Comparison of ENCODE assay signal across 9 cellular contexts in genomic region chr7:2644514-2645273, GRCh38. TPM values are rescaled to one million over a fixed set of nuclear protein-coding genes. Genes with fewer than 3 reads are reported as not detected.
DNase-seq lines count a peak whose midpoint lies in the region; ATAC-seq, FAIRE-seq and TF ChIP-seq lines count a peak whose summit lies in the region.
"Had no signal": no experiment of that assay in that cellular context is flagged by ENCODE, and none has a peak within 500 bp of the region (broad histone marks: within the 10 kb centered on the region; RNA-seq: fewer than 3 reads in every experiment).

No MANE protein-coding gene starts in this region.

- no peak for TF ChIP-seq CTCF in K562 (IDR thresholded peaks at IDR 0.05 in 2 of 3, conservative IDR thresholded peaks at IDR 0.05 in 1 of 3; ENCODE audit: insufficient read depth in 2 of 3, low read depth in 1 of 3, low read length in 3 of 3)

- H3K9me3 Mint-ChIP-seq in activated T-cell treated with anti-CD3 and anti-CD28 coated beads, Interleukin-2, amount 50 U/mL, for 4 hours: no peaks in the 10 kb centered on the region
- H3K9me3 Mint-ChIP-seq in stimulated activated naive CD8-positive, alpha-beta T cell treated with anti-CD3 and anti-CD28 coated beads, Interleukin-15, Interleukin-2, amounts not matched to agents 100 ng/mL and 50 ng/mL, for 24 hours: no peaks in the 10 kb centered on the region

- peak overlapping the region; percentile 76 for H3K27ac Mint-ChIP-seq in stimulated activated naive CD8-positive, alpha-beta T cell treated with anti-CD3 and anti-CD28 coated beads, Interleukin-15, Interleukin-2, amounts not matched to agents 100 ng/mL and 50 ng/mL, for 24 hours

- POLR2A ChIA-PET in K562 (lab: Yijun Ruan, JAX): interaction anchor here (0.6 to 1.2 kb wide), 4 partner anchors 9 to 502 kb away, joined by 3 to 5 read pairs (median 3); no protein-coding TSS in a partner anchor

- in situ Hi-C loops in K562 (cut with MboI): no loop called here

- no peaks in the 10 kb centered on the region for H3K27me3 Mint-ChIP-seq in activated T-cell treated with anti-CD3 and anti-CD28 coated beads, Interleukin-2, amount 50 U/mL, for 4 hours (ENCODE audit: low read depth)
- H3K27me3 Mint-ChIP-seq in stimulated activated naive CD8-positive, alpha-beta T cell treated with anti-CD3 and anti-CD28 coated beads, Interleukin-15, Interleukin-2, amounts not matched to agents 100 ng/mL and 50 ng/mL, for 24 hours: no peaks in the 10 kb centered on the region

- no TSS peak for BruUV-seq in K562 (replicated peaks; lab: Mats Ljungman, UMichigan)

- H3K4me1 ChIP-seq in K562 (replicated peaks in 1 of 2; ENCODE audit: control insufficient read depth in 2 of 2, insufficient read depth in 2 of 2, low read length in 2 of 2): peaks cover 6 to 86% of the 10 kb centered on the region in 2 experiments; a peak in 2 of 5 replicates

- H3K79me2 ChIP-seq in K562 (ENCODE audit: control insufficient read depth, insufficient read depth, low read length): no peaks in the 10 kb centered on the region

- H3K9me1 ChIP-seq in K562 (ENCODE audit: control insufficient read depth, insufficient read depth, low read length): no peaks in the 10 kb centered on the region

- CTCF ChIA-PET in K562 (lab: Yijun Ruan, JAX; ENCODE audit: low intra/inter-chr PET ratio): no interaction called here

- 57% methylated on average over 12 of the region's 19 CpGs for WGBS in K562 (ENCODE audit: insufficient coverage, low coverage, missing lambda C conversion rate)

- H3K4me3 Mint-ChIP-seq in activated T-cell treated with anti-CD3 and anti-CD28 coated beads, Interleukin-2, amount 50 U/mL, for 4 hours: peak overlapping the region; percentile 70
- peak overlapping the region; percentile 72 for H3K4me3 Mint-ChIP-seq in stimulated activated naive CD8-positive, alpha-beta T cell treated with anti-CD3 and anti-CD28 coated beads, Interleukin-15, Interleukin-2, amounts not matched to agents 100 ng/mL and 50 ng/mL, for 24 hours

- no peaks in the 10 kb centered on the region for H3K36me3 ChIP-seq in K562 (ENCODE audit: control insufficient read depth, insufficient read depth, low read length)

- ATAC-seq in activated T-cell treated with anti-CD3 and anti-CD28 coated beads, Interleukin-2, amount 50 U/mL, for 4 hours: peak; percentile 56 to 63
- ATAC-seq in HG03108 (IDR thresholded peaks at IDR 0.05; ENCODE audit: unreplicated experiment) (peak; percentile 32), K562 (peak; percentile 8; the same call in 1 of the 3 replicates), HG03469 (IDR thresholded peaks at IDR 0.05; ENCODE audit: unreplicated experiment) (no peak)

- H3K36me3 Mint-ChIP-seq in activated T-cell treated with anti-CD3 and anti-CD28 coated beads, Interleukin-2, amount 50 U/mL, for 4 hours (ENCODE audit: insufficient read depth): no peaks in the 10 kb centered on the region
- no peaks in the 10 kb centered on the region for H3K36me3 Mint-ChIP-seq in stimulated activated naive CD8-positive, alpha-beta T cell treated with anti-CD3 and anti-CD28 coated beads, Interleukin-15, Interleukin-2, amounts not matched to agents 100 ng/mL and 50 ng/mL, for 24 hours (ENCODE audit: low read depth)

- intact Hi-C loops in K562 (cut with micrococcal nuclease): no loop called here

- no peaks in the 10 kb centered on the region for H3K27me3 ChIP-seq in K562 (ENCODE audit: control insufficient read depth in 2 of 2, insufficient read depth in 2 of 2, low read length in 2 of 2)

- no peak for TF ChIP-seq POLR2A in K562 (conservative IDR thresholded peaks at IDR 0.05)

- H3K4me2 ChIP-seq in K562 (ENCODE audit: insufficient read depth, low read length): no peak overlapping the region

- no peak for FAIRE-seq in K562 (lab: Jason Lieb, UNC)

- H3K9ac ChIP-seq in K562 (ENCODE audit: insufficient read depth in 1 of 2, low read depth in 2 of 2, low read length in 2 of 2): peak overlapping the region in 1 of 2 experiments; percentile 37; a peak in 2 of 4 replicates

- H3K27ac ChIP-seq in K562 (ENCODE audit: extremely low read depth, low read depth, low read length): no peak overlapping the region

- TF ChIP-seq RAD21 in K562 (CRISPR knock-in tag; conservative IDR thresholded peaks at IDR 0.05 in 1 of 2, IDR thresholded peaks at IDR 0.05 in 1 of 2): no peak

- no peak overlapping the region for H3K4me3 ChIP-seq in K562

- TF ChIP-seq EP300 in K562 (IDR thresholded peaks at IDR 0.05; ENCODE audit: low read length): no peak

- DNase-seq in activated T-cell treated with anti-CD3 and anti-CD28 coated beads, Interleukin-2, amount 50 U/mL, for 4 hours: no peak
- DNase-seq in activated T-cell treated with anti-CD3 and anti-CD28 coated beads, Interleukin-2, amount 50 U/mL, for 1 hour: no peak
- no peak for DNase-seq in K562 (ENCODE audit: extremely low read depth in 1 of 4, low spot score in 3 of 4)
- no peak for DNase-seq in kidney glomerular epithelial cell (lab: John Stamatoyannopoulos, UW)
- no peak for DNase-seq in NCI-H510A treated with DMSO at 0.1 percent for 48 hours (lab: John Stamatoyannopoulos, UW)

- H4K20me1 ChIP-seq in K562 (replicated peaks; ENCODE audit: control insufficient read depth, insufficient read depth, low read length): 0 out of 2 replicates have a peak, but pooled peaks cover 5% of the 10 kb centered on the region

- H2AFZ ChIP-seq in K562 (ENCODE audit: low read depth, low read length): no peak overlapping the region

- H3K4me1 Mint-ChIP-seq in activated T-cell treated with anti-CD3 and anti-CD28 coated beads, Interleukin-2, amount 50 U/mL, for 4 hours (ENCODE audit: low read depth): peaks cover 15% of the 10 kb centered on the region
- H3K4me1 Mint-ChIP-seq in stimulated activated naive CD8-positive, alpha-beta T cell treated with anti-CD3 and anti-CD28 coated beads, Interleukin-15, Interleukin-2, amounts not matched to agents 100 ng/mL and 50 ng/mL, for 24 hours (ENCODE audit: low read depth): peaks cover 23% of the 10 kb centered on the region

- H3K9me3 ChIP-seq in K562 (replicated peaks; ENCODE audit: control insufficient read depth, insufficient read depth, low read depth, low read length): no peaks in the 10 kb centered on the region

TF ChIP-seq in K562, 482 proteins besides CTCF, POLR2A, EP300 and RAD21 (continues in another document):
- TF ChIP-seq ZNF311 (CRISPR knock-in tag; IDR thresholded peaks at IDR 0.05) (no peak), HMGN3 (IDR thresholded peaks at IDR 0.05; ENCODE audit: borderline replicate concordance, extremely low read depth, insufficient read length, low read depth, low read length) (no peak), TRIM28 (IDR thresholded peaks at IDR 0.05) (no peak), PHF21A (IDR thresholded peaks at IDR 0.05; ENCODE audit: borderline replicate concordance, low read depth) (no peak), POLR2AphosphoS2 (IDR thresholded peaks at IDR 0.05; ENCODE audit: low read length) (no peak), DIDO1 (tag; IDR thresholded peaks at IDR 0.05; ENCODE audit: low read depth) (no peak)

RNA-seq across cellular contexts. Expression of gene TTYH3, which starts 12.9 kb away (rescaled TPM):
- 10 to 100 TPM; 13.4 to 17.3 (median 15.2) TPM for total RNA-seq in activated T-cell treated with anti-CD3 and anti-CD28 coated beads, Interleukin-2, amount 50 U/mL, for 4 hours
- total RNA-seq in K562 (2011; cell fraction: chromatin; rRNA removed; ENCODE audit: low replicate concordance): 4.3 and 18.5 TPM in 2 replicates
- 13.6 and 17.2 TPM in 2 replicates for total RNA-seq in K562 (2011; cell fraction: nucleolus; rRNA removed)
- 8.4 and 9.7 TPM in 2 replicates for total RNA-seq in K562 (2011; cell fraction: nucleoplasm; rRNA removed)
- total RNA-seq in K562 (2014; rRNA removed) (1.4 and 1.5 TPM in 2 replicates), K562 (2014; rRNA removed; fragmentation: Illumina TruSeq; extraction: Trizol) (0.06 and 0.11 TPM in 2 replicates), K562 (2015; rRNA removed; fragmentation: Illumina TruSeq; extraction: Trizol) (0.62 and 0.79 TPM in 2 replicates), K562 (2021) (4.9 and 5.5 TPM in 2 replicates)
- polyA plus RNA-seq in K562 (2011; rRNA removed) (1.7 and 4.5 TPM in 2 replicates), K562 (2014; fragmentation: Illumina TruSeq; extraction: Trizol) (1.1 and 2.0 TPM in 2 replicates), K562 (2014; fragmentation: Nextera tagmentation; extraction: Ambion mirVana) (under 1 TPM; 0.01 to 0.04 TPM), K562 (2014; rRNA removed) (1.1 and 1.9 TPM in 2 replicates)
- polyA plus RNA-seq in K562 (2011; cell fraction: cytosol; rRNA removed): 2.7 and 5.1 TPM in 2 replicates
- polyA plus RNA-seq in K562 (2011; cell fraction: nucleus; rRNA removed): 13.6 and 13.8 TPM in 2 replicates
- 3.5 and 7.4 TPM in 2 replicates for polyA plus RNA-seq in K562 (2012)
- polyA minus RNA-seq in K562 (2011; rRNA and poly(A)+ RNA removed): 0.96 and 1.1 TPM in 2 replicates
- 5.5 and 6.6 TPM in 2 replicates for polyA minus RNA-seq in K562 (2011; cell fraction: cytosol; rRNA and poly(A)+ RNA removed)
- 5.7 and 5.9 TPM in 2 replicates for polyA minus RNA-seq in K562 (2011; cell fraction: nucleus; rRNA and poly(A)+ RNA removed)

RNA-seq across cellular contexts. Expression of gene AMZ1, which starts 43.3 kb away (rescaled TPM):
- under 1 TPM in 1 of 3 donors, not detected in 2; 0.03 TPM for total RNA-seq in activated T-cell treated with anti-CD3 and anti-CD28 coated beads, Interleukin-2, amount 50 U/mL, for 4 hours
- 0.07 and 0.12 TPM in 2 replicates for total RNA-seq in K562 (2011; cell fraction: chromatin; rRNA removed; ENCODE audit: low replicate concordance)
- 0.17 TPM in 1 of 2 replicates, not detected in the other for total RNA-seq in K562 (2011; cell fraction: nucleolus; rRNA removed)
- total RNA-seq in K562 (2011; cell fraction: nucleoplasm; rRNA removed): 0.07 and 0.08 TPM in 2 replicates
- not detected in 2 replicates for total RNA-seq in K562 (2014; rRNA removed)
- total RNA-seq in K562 (2014; rRNA removed; fragmentation: Illumina TruSeq; extraction: Trizol): not detected in 2 replicates
- not detected in 2 replicates for total RNA-seq in K562 (2015; rRNA removed; fragmentation: Illumina TruSeq; extraction: Trizol)
- not detected in 2 replicates for total RNA-seq in K562 (2021)
- not detected in 2 replicates for polyA plus RNA-seq in K562 (2011; rRNA removed)
- polyA plus RNA-seq in K562 (2011; cell fraction: cytosol; rRNA removed): not detected in 2 replicates
- polyA plus RNA-seq in K562 (2011; cell fraction: nucleus; rRNA removed): not detected in 2 replicates
- polyA plus RNA-seq in K562 (2012): 0.04 and 0.08 TPM in 2 replicates
- polyA plus RNA-seq in K562 (2014; fragmentation: Illumina TruSeq; extraction: Trizol): not detected in 2 replicates
- not detected for polyA plus RNA-seq in K562 (2014; fragmentation: Nextera tagmentation; extraction: Ambion mirVana)
- polyA plus RNA-seq in K562 (2014; rRNA removed): not detected in 2 replicates
- 0.04 TPM in 1 of 2 replicates, not detected in the other for polyA minus RNA-seq in K562 (2011; rRNA and poly(A)+ RNA removed)
- polyA minus RNA-seq in K562 (2011; cell fraction: cytosol; rRNA and poly(A)+ RNA removed): not detected in 2 replicates
- not detected in 2 replicates for polyA minus RNA-seq in K562 (2011; cell fraction: nucleus; rRNA and poly(A)+ RNA removed)
- total RNA-seq: activated CD8-positive, alpha-beta memory T cell treated with anti-CD3 and anti-CD28 coated beads for 36 hours had no signal
